In genomic region chr11:86416494-86416893, GRCh38 we compare ENCODE assay signal across 1 cellular context.
TF ChIP-seq lines count a peak whose summit lies in the region.

No MANE protein-coding gene starts in this region.

TF ChIP-seq in K562, 482 proteins besides CTCF, POLR2A, EP300 and RAD21 (continued from another document and continues in another):
- TF ChIP-seq PBX2 (CRISPR knock-in tag; IDR thresholded peaks at IDR 0.05; ENCODE audit: low read depth), result no peak
- TF ChIP-seq PBX2 (tag; conservative IDR thresholded peaks at IDR 0.05; ENCODE audit: low read depth), result no peak
- TF ChIP-seq ESRRB (CRISPR knock-in tag; IDR thresholded peaks at IDR 0.05; ENCODE audit: borderline replicate concordance), result no peak
- no peak for TF ChIP-seq NR2F6 (CRISPR knock-in tag; IDR thresholded peaks at IDR 0.05)
- no peak for TF ChIP-seq TAF7 (tag; IDR thresholded peaks at IDR 0.05)
- 0 out of 2 replicates have a peak, but pooled peaks have one; percentile 33 for TF ChIP-seq MITF (IDR thresholded peaks at IDR 0.05)
- peak; percentile 53; the same call in 1 of the 2 replicates for TF ChIP-seq FOXM1 (IDR thresholded peaks at IDR 0.05; ENCODE audit: low read depth)
- TF ChIP-seq FOXM1 (CRISPR knock-in tag; IDR thresholded peaks at IDR 0.05; ENCODE audit: low read depth), result no peak
- TF ChIP-seq CHCHD3 (CRISPR knock-in tag; IDR thresholded peaks at IDR 0.05), result no peak
- no peak for TF ChIP-seq RBM15 (IDR thresholded peaks at IDR 0.05; ENCODE audit: insufficient read depth, low read length)
- TF ChIP-seq ZNF232 (CRISPR knock-in tag; IDR thresholded peaks at IDR 0.05), result no peak
- no peak for TF ChIP-seq BMI1 (IDR thresholded peaks at IDR 0.05; ENCODE audit: low read length)
- TF ChIP-seq ELF1 (tag; IDR thresholded peaks at IDR 0.05), result no peak
- no peak for TF ChIP-seq TRIM25 (IDR thresholded peaks at IDR 0.05; ENCODE audit: borderline replicate concordance)
- TF ChIP-seq PRDM10 (IDR thresholded peaks at IDR 0.05; ENCODE audit: partially characterized antibody), result peak; percentile 52
- no peak for TF ChIP-seq THRB (CRISPR knock-in tag; conservative IDR thresholded peaks at IDR 0.05)
- TF ChIP-seq U2AF2 (optimal IDR thresholded peaks at IDR 0.05; ENCODE audit: low read depth, low read length), result no peak
- TF ChIP-seq KLF13 (tag; IDR thresholded peaks at IDR 0.05; ENCODE audit: borderline replicate concordance, low read depth), result no peak
- TF ChIP-seq TCF7L2 (IDR thresholded peaks at IDR 0.05; ENCODE audit: low read depth, low read length), result no peak
- TF ChIP-seq ZNF785 (CRISPR knock-in tag; IDR thresholded peaks at IDR 0.05), result no peak
- TF ChIP-seq HNRNPH1 (optimal IDR thresholded peaks at IDR 0.05; ENCODE audit: low read depth, low read length), result no peak
- no peak for TF ChIP-seq ZNF140 (CRISPR knock-in tag; IDR thresholded peaks at IDR 0.05)
- TF ChIP-seq USF1 (CRISPR knock-in tag; IDR thresholded peaks at IDR 0.05), result no peak
- no peak for TF ChIP-seq RAD51 (IDR thresholded peaks at IDR 0.05; ENCODE audit: borderline replicate concordance, low read depth)
- no peak for TF ChIP-seq ZNF133 (CRISPR knock-in tag; IDR thresholded peaks at IDR 0.05)
- TF ChIP-seq CTBP1 (IDR thresholded peaks at IDR 0.05; ENCODE audit: borderline replicate concordance), result peak; percentile 82; the same call in 1 of the 2 replicates
- TF ChIP-seq PYGO2 (tag; IDR thresholded peaks at IDR 0.05), result no peak
- no peak for TF ChIP-seq BCL6 (CRISPR knock-in tag; IDR thresholded peaks at IDR 0.05)
- no peak for TF ChIP-seq NCOA1 (IDR thresholded peaks at IDR 0.05; ENCODE audit: low read depth)
- no peak for TF ChIP-seq HNRNPUL1 (IDR thresholded peaks at IDR 0.05; ENCODE audit: low read length)
- no peak for TF ChIP-seq ELF4 (CRISPR knock-in tag; IDR thresholded peaks at IDR 0.05)
- TF ChIP-seq ZNF318 (IDR thresholded peaks at IDR 0.05; ENCODE audit: borderline replicate concordance in 1 of 2, low read depth in 1 of 2), result no peak
- TF ChIP-seq RHOXF2B (CRISPR knock-in tag; conservative IDR thresholded peaks at IDR 0.05), result no peak; the same call in 1 of the 2 replicates
- no peak for TF ChIP-seq PTRF (tag; IDR thresholded peaks at IDR 0.05)
- peak; percentile 91 for TF ChIP-seq ARID1B (IDR thresholded peaks at IDR 0.05)
- TF ChIP-seq KLF6 (CRISPR knock-in tag; IDR thresholded peaks at IDR 0.05; ENCODE audit: borderline replicate concordance), result no peak
- no peak for TF ChIP-seq MAFK (IDR thresholded peaks at IDR 0.05; ENCODE audit: low read length)
- TF ChIP-seq STAT6 (CRISPR knock-in tag; IDR thresholded peaks at IDR 0.05), result no peak
